8 cellular contexts compared by ENCODE assay signal in genomic region chrX:101759000-101759399, GRCh38.
A peak's percentile ranks its signal among the peaks of the same experiment; 100 is the strongest.
DNase-seq lines count a peak whose midpoint lies in the region; ATAC-seq and TF ChIP-seq lines count a peak whose summit lies in the region.

No MANE protein-coding gene starts in this region.

- DNase-seq in natural killer cell (no peak), NOMO-1 treated with DMSO at 0.1 percent for 48 hours (lab: John Stamatoyannopoulos, UW; ENCODE audit: unreplicated experiment) (peak; percentile 14), amniotic epithelial cell (ENCODE audit: low read depth) (peak; percentile 31), iPS-NIHi7 (ENCODE audit: extremely low spot score) (peak; percentile 44)
- no peak for DNase-seq in natural killer cell treated with Interleukin-12 subunit alpha and Interleukin-12 subunit beta and Interleukin-15 and Interleukin-18, amount 100 ng/mL, for 72 hours (ENCODE audit: low spot score)
- DNase-seq in stimulated activated CD4-positive, alpha-beta T cell treated with anti-CD3 and anti-CD28 coated beads, Interleukin-4, amount 100 ng/mL, for 48 hours (ENCODE audit: low read depth in 2 of 2) = peak; percentile 1 to 12
- DNase-seq in activated CD8-positive, alpha-beta memory T cell treated with anti-CD3 and anti-CD28 coated beads, Interleukin-2, amount 50 U/mL, for 48 hours = no peak

- H3K9me3 Mint-ChIP-seq in natural killer cell = no peaks in the 10 kb centered on the region
- H3K9me3 Mint-ChIP-seq in natural killer cell treated with Interleukin-12 subunit alpha and Interleukin-12 subunit beta and Interleukin-15 and Interleukin-18, amount 100 ng/mL, for 72 hours = no peaks in the 10 kb centered on the region

- H3K36me3 Mint-ChIP-seq in natural killer cell = no peaks in the 10 kb centered on the region
- H3K36me3 Mint-ChIP-seq in natural killer cell treated with Interleukin-12 subunit alpha and Interleukin-12 subunit beta and Interleukin-15 and Interleukin-18, amount 100 ng/mL, for 72 hours = no peaks in the 10 kb centered on the region

- no peak overlapping the region for H3K4me3 Mint-ChIP-seq in natural killer cell
- H3K4me3 Mint-ChIP-seq in natural killer cell treated with Interleukin-12 subunit alpha and Interleukin-12 subunit beta and Interleukin-15 and Interleukin-18, amount 100 ng/mL, for 72 hours = no peak overlapping the region

- H3K27me3 Mint-ChIP-seq in natural killer cell (ENCODE audit: low read depth in 2 of 2) = peaks cover 0 to 36% of the 10 kb centered on the region in 2 donors
- peaks cover 13% of the 10 kb centered on the region in 2 donors for H3K27me3 Mint-ChIP-seq in natural killer cell treated with Interleukin-12 subunit alpha and Interleukin-12 subunit beta and Interleukin-15 and Interleukin-18, amount 100 ng/mL, for 72 hours

- no peaks in the 10 kb centered on the region for H3K4me1 Mint-ChIP-seq in natural killer cell
- H3K4me1 Mint-ChIP-seq in natural killer cell treated with Interleukin-12 subunit alpha and Interleukin-12 subunit beta and Interleukin-15 and Interleukin-18, amount 100 ng/mL, for 72 hours (ENCODE audit: low read depth in 2 of 2) = no peaks in the 10 kb centered on the region

- no peak overlapping the region for H3K27ac Mint-ChIP-seq in natural killer cell
- no peak overlapping the region for H3K27ac Mint-ChIP-seq in natural killer cell treated with Interleukin-12 subunit alpha and Interleukin-12 subunit beta and Interleukin-15 and Interleukin-18, amount 100 ng/mL, for 72 hours

- intact Hi-C loops in natural killer cell (cut with micrococcal nuclease) = loop anchor here (2.0 to 5.0 kb wide), 2 partner anchors 162 to 344 kb away; no protein-coding TSS in a partner anchor

- ATAC-seq in natural killer cell (peak in 2 of 3 donors; percentile 64 to 74), HG02642 (IDR thresholded peaks at IDR 0.05; ENCODE audit: poor library complexity, unreplicated experiment) (peak; percentile 80)
- no peak for ATAC-seq in natural killer cell treated with Interleukin-12 subunit alpha and Interleukin-12 subunit beta and Interleukin-15 and Interleukin-18, amount 100 ng/mL, for 72 hours

- TF ChIP-seq CTCF in natural killer cell (IDR thresholded peaks at IDR 0.05) = peak; percentile 43

Comparison
In these comparisons a context has a peak if more than half of its experiments do, and no peak if none do; other contexts are left out.
1. ATAC-seq: peak in natural killer cell (2 of 3) and HG02642 (single experiment); none in natural killer cell treated with Interleukin-12 subunit alpha and Interleukin-12 subunit beta and Interleukin-15 and Interleukin-18, amount 100 ng/mL, for 72 hours (0 of 2).
2. DNase-seq: peak in NOMO-1 treated with DMSO at 0.1 percent for 48 hours (single experiment), amniotic epithelial cell (single experiment), iPS-NIHi7 (single experiment) and stimulated activated CD4-positive, alpha-beta T cell treated with anti-CD3 and anti-CD28 coated beads, Interleukin-4, amount 100 ng/mL, for 48 hours (2 of 2); none in natural killer cell (single experiment), natural killer cell treated with Interleukin-12 subunit alpha and Interleukin-12 subunit beta and Interleukin-15 and Interleukin-18, amount 100 ng/mL, for 72 hours (single experiment) and activated CD8-positive, alpha-beta memory T cell treated with anti-CD3 and anti-CD28 coated beads, Interleukin-2, amount 50 U/mL, for 48 hours (single experiment).